In genomic region chr1:20789598-20789997, GRCh38 we compare ENCODE assay signal across 5 cellular contexts. TPM values are rescaled to one million over a fixed set of nuclear protein-coding genes. Genes with fewer than 3 reads are reported as not detected.
"Had no signal": no experiment of that assay in that cellular context is flagged by ENCODE, and none has a peak within 500 bp of the region (broad histone marks: within the 10 kb centered on the region; RNA-seq: fewer than 3 reads in every experiment).

No MANE protein-coding gene starts in this region.

RNA-seq across cellular contexts. Expression of gene SH2D5, which starts 57.1 kb away (rescaled TPM):
- total RNA-seq: naive thymus-derived CD8-positive, alpha-beta T cell; sciatic nerve; tibial nerve; vagina had no signal
- polyA plus RNA-seq: naive thymus-derived CD8-positive, alpha-beta T cell; smooth muscle cell had no signal
